Comparison of ENCODE assay signal across 18 cellular contexts in genomic region chr17:81933178-81933699, GRCh38. TPM values are rescaled to one million over a fixed set of nuclear protein-coding genes. Genes with fewer than 3 reads are reported as not detected.
"Had no signal": no experiment of that assay in that cellular context is flagged by ENCODE, and none has a peak within 500 bp of the region (broad histone marks: within the 10 kb centered on the region; RNA-seq: fewer than 3 reads in every experiment).

No MANE protein-coding gene starts in this region.

- H3K4me3 ChIP-seq: breast epithelium, esophagus squamous epithelium, right lobe of liver, transverse colon had no signal

- H3K9me3 ChIP-seq: breast epithelium, esophagus squamous epithelium, right lobe of liver, transverse colon had no signal

- ATAC-seq: activated CD8-positive, alpha-beta memory T cell treated with anti-CD3 and anti-CD28 coated beads, Interleukin-2, amount 10 ng/mL, durations not matched to agents 7 days and 5 days; activated T-cell treated with anti-CD3 and anti-CD28 coated beads, Interleukin-2, amount 50 U/mL, for 72 hours; left colon; naive thymus-derived CD4-positive, alpha-beta T cell; right lobe of liver; stimulated activated memory B cell treated with anti-CD40 and anti-IgM and Interleukin-4, amounts not matched to agents 10 μg/mL and 1 μg/mL and 100 μg/mL, for 72 hours had no signal

- H3K36me3 Mint-ChIP-seq: activated CD8-positive, alpha-beta memory T cell treated with anti-CD3 and anti-CD28 coated beads, Interleukin-2, amount 10 ng/mL, durations not matched to agents 7 days and 5 days; activated naive CD8-positive, alpha-beta T cell treated with anti-CD3 and anti-CD28 coated beads, Interleukin-2, amount 10 ng/mL, durations not matched to agents 7 days and 5 days; naive thymus-derived CD4-positive, alpha-beta T cell had no signal

- H3K27ac ChIP-seq: breast epithelium, esophagus squamous epithelium, right lobe of liver, transverse colon had no signal

- DNase-seq: activated CD8-positive, alpha-beta memory T cell treated with anti-CD3 and anti-CD28 coated beads, Interleukin-2, amount 10 ng/mL, durations not matched to agents 7 days and 5 days; activated gamma-delta T cell treated with Interleukin-2 at 50 U/mL for 16 hours; activated naive CD8-positive, alpha-beta T cell treated with anti-CD3 and anti-CD28 coated beads, Interleukin-2, amount 10 ng/mL, durations not matched to agents 7 days and 5 days; activated T-cell treated with anti-CD3 and anti-CD28 coated beads, Interleukin-2, amount 50 U/mL, for 72 hours; anterior cingulate cortex; esophagus squamous epithelium; foreskin fibroblast; mammary epithelial cell; naive thymus-derived CD4-positive, alpha-beta T cell; occipital lobe; T-helper 2 cell; transverse colon had no signal

- H3K27me3 Mint-ChIP-seq: activated naive CD8-positive, alpha-beta T cell treated with anti-CD3 and anti-CD28 coated beads, Interleukin-2, amount 10 ng/mL, durations not matched to agents 7 days and 5 days had no signal

- H3K4me3 Mint-ChIP-seq: activated CD8-positive, alpha-beta memory T cell treated with anti-CD3 and anti-CD28 coated beads, Interleukin-2, amount 10 ng/mL, durations not matched to agents 7 days and 5 days; activated naive CD8-positive, alpha-beta T cell treated with anti-CD3 and anti-CD28 coated beads, Interleukin-2, amount 10 ng/mL, durations not matched to agents 7 days and 5 days; stimulated activated memory B cell treated with anti-CD40 and anti-IgM and Interleukin-4, amounts not matched to agents 10 μg/mL and 1 μg/mL and 100 μg/mL, for 72 hours had no signal

- H3K27ac Mint-ChIP-seq: activated CD8-positive, alpha-beta memory T cell treated with anti-CD3 and anti-CD28 coated beads, Interleukin-2, amount 10 ng/mL, durations not matched to agents 7 days and 5 days; activated naive CD8-positive, alpha-beta T cell treated with anti-CD3 and anti-CD28 coated beads, Interleukin-2, amount 10 ng/mL, durations not matched to agents 7 days and 5 days; activated T-cell treated with anti-CD3 and anti-CD28 coated beads, Interleukin-2, amount 50 U/mL, for 72 hours; progenitor cell of endocrine pancreas; stimulated activated memory B cell treated with anti-CD40 and anti-IgM and Interleukin-4, amounts not matched to agents 10 μg/mL and 1 μg/mL and 100 μg/mL, for 72 hours had no signal

- H3K36me3 ChIP-seq: breast epithelium, esophagus squamous epithelium, right lobe of liver, transverse colon had no signal

- H3K9me3 Mint-ChIP-seq: activated naive CD8-positive, alpha-beta T cell treated with anti-CD3 and anti-CD28 coated beads, Interleukin-2, amount 10 ng/mL, durations not matched to agents 7 days and 5 days; activated T-cell treated with anti-CD3 and anti-CD28 coated beads, Interleukin-2, amount 50 U/mL, for 72 hours; naive thymus-derived CD4-positive, alpha-beta T cell; stimulated activated memory B cell treated with anti-CD40 and anti-IgM and Interleukin-4, amounts not matched to agents 10 μg/mL and 1 μg/mL and 100 μg/mL, for 72 hours had no signal

- H3K27me3 ChIP-seq: breast epithelium, right lobe of liver had no signal

RNA-seq across cellular contexts. Expression of gene MYADML2, which starts 13.8 kb away (rescaled TPM):
- total RNA-seq: activated CD8-positive, alpha-beta memory T cell treated with anti-CD3 and anti-CD28 coated beads, Interleukin-2, amount 10 ng/mL, durations not matched to agents 7 days and 5 days; activated naive CD8-positive, alpha-beta T cell treated with anti-CD3 and anti-CD28 coated beads, Interleukin-2, amount 10 ng/mL, durations not matched to agents 7 days and 5 days; activated T-cell treated with anti-CD3 and anti-CD28 coated beads, Interleukin-2, amount 50 U/mL, for 72 hours; breast epithelium; esophagus squamous epithelium; mammary epithelial cell; mononuclear cell; naive thymus-derived CD4-positive, alpha-beta T cell; progenitor cell of endocrine pancreas; right lobe of liver; transverse colon had no signal
- polyA plus RNA-seq: mammary epithelial cell; naive thymus-derived CD4-positive, alpha-beta T cell had no signal
